ENCODE assay signal across 20 cellular contexts in the genomic region with DNA sequence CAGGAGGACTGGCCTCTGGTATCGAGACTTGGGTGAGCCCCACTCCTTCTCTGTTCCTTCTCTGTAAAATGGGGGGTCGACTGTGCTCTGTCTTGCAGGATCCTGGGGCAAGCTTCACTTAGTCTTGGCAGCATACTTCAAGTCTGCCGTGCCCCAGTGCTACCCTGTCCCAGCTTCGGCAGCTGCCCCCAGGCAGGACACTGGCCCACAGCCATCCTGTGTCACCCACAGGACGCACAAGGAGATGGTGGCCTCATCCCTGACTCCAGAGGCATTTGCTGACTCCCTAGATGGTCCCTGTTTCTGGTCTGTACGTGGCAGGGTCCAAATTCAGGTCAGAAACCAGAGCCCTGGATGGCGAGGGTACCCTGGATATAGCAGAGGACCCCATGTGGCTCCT. TPM values are rescaled to one million over a fixed set of nuclear protein-coding genes. Genes with fewer than 3 reads are reported as not detected.
A peak's percentile ranks its signal among the peaks of the same experiment; 100 is the strongest.
DNase-seq lines count a peak whose midpoint lies in the region; ATAC-seq and TF ChIP-seq lines count a peak whose summit lies in the region.
"Had no signal": no experiment of that assay in that cellular context is flagged by ENCODE, and none has a peak within 500 bp of the region (broad histone marks: within the 10 kb centered on the region; RNA-seq: fewer than 3 reads in every experiment).

No MANE protein-coding gene starts in this region.

- H3K23ac ChIP-seq in mesendoderm (ENCODE audit: low read length) = no peak overlapping the region

- H3K4me3 ChIP-seq in heart right ventricle (no peak overlapping the region), WERI-Rb-1 (ENCODE audit: low read depth, low read length) (no peak overlapping the region), mesendoderm (ENCODE audit: low read length) (no peak overlapping the region), uterus (no peak overlapping the region), gastrocnemius medialis (no peak overlapping the region)
- H3K4me3 ChIP-seq: BLaER1 treated with 17β-estradiol and CSF1 and Interleukin-3, amounts not matched to agents 10 nM and 100 nM; esophagus squamous epithelium had no signal

- H4K8ac ChIP-seq in mesendoderm (ENCODE audit: low read depth, low read length) = no peak overlapping the region

- H2BK15ac ChIP-seq in mesendoderm (replicated peaks; ENCODE audit: low read depth) = no peak overlapping the region

- TF ChIP-seq POLR2A in uterus (IDR thresholded peaks at IDR 0.05) (no peak), gastrocnemius medialis (IDR thresholded peaks at IDR 0.05) (no peak)

- H3K4me1 ChIP-seq in heart right ventricle (peaks cover 0 to 36% (median 15%) of the 10 kb centered on the region in 9 donors), mesendoderm (ENCODE audit: control insufficient read depth, low read depth, low read length) (peaks cover 2% of the 10 kb centered on the region), uterus (peaks cover 0 to 6% of the 10 kb centered on the region in 2 donors), gastrocnemius medialis (no peaks in the 10 kb centered on the region)

- H2BK120ac ChIP-seq in mesendoderm (ENCODE audit: low read depth, low read length) = no peak overlapping the region

- H3K9me3 ChIP-seq in heart right ventricle (no peaks in the 10 kb centered on the region), WERI-Rb-1 (ENCODE audit: severe bottlenecking) (no peaks in the 10 kb centered on the region), uterus (no peaks in the 10 kb centered on the region), gastrocnemius medialis (no peaks in the 10 kb centered on the region)
- H3K9me3 ChIP-seq: esophagus squamous epithelium had no signal

- H2AK5ac ChIP-seq in mesendoderm (ENCODE audit: low read length) = no peak overlapping the region

- peak overlapping the region in 9 of 10 donors; percentile 29 to 84 (median 79) for H3K27ac ChIP-seq in heart right ventricle
- H3K27ac ChIP-seq in WERI-Rb-1 = peak overlapping the region; percentile 97
- no peak overlapping the region for H3K27ac ChIP-seq in mesendoderm (ENCODE audit: low read depth, low read length)
- H3K27ac ChIP-seq in uterus = peak overlapping the region; percentile 67 to 82
- H3K27ac ChIP-seq in gastrocnemius medialis = no peak overlapping the region
- H3K27ac ChIP-seq: BLaER1 treated with 17β-estradiol and CSF1 and Interleukin-3, amounts not matched to agents 10 nM and 100 nM had no signal

- no peak overlapping the region for H4K5ac ChIP-seq in mesendoderm (ENCODE audit: low read length)

- no peak overlapping the region for H3K4ac ChIP-seq in mesendoderm (ENCODE audit: low read depth, low read length)

- no peak for TF ChIP-seq CTCF in heart right ventricle (IDR thresholded peaks at IDR 0.05)
- no peak for TF ChIP-seq CTCF in WERI-Rb-1 (IDR thresholded peaks at IDR 0.05; ENCODE audit: low read depth, low read length)
- no peak for TF ChIP-seq CTCF in uterus (IDR thresholded peaks at IDR 0.05)
- TF ChIP-seq CTCF in gastrocnemius medialis (IDR thresholded peaks at IDR 0.05 in 4 of 5, conservative IDR thresholded peaks at IDR 0.05 in 1 of 5) = no peak

- intact Hi-C loops in heart right ventricle (cut with DNase I) (loop anchor here in 2 of 10 donors (2.0 to 10.0 kb wide), 3 partner anchors 17 to 533 kb away; a partner anchor contains a TSS), Right ventricle myocardium inferior (cut with DNase I) (no loop called here), uterus (cut with DNase I; ENCODE audit: low total_unique reads) (no loop called here), gastrocnemius medialis (cut with DNase I; ENCODE audit: low total_unique reads) (no loop called here)

- no peak overlapping the region for H3K9ac ChIP-seq in mesendoderm (ENCODE audit: low read length)
- H3K9ac ChIP-seq: BLaER1 treated with 17β-estradiol and CSF1 and Interleukin-3, amounts not matched to agents 10 nM and 100 nM had no signal

- no peak overlapping the region for H3K18ac ChIP-seq in mesendoderm (ENCODE audit: low read length)

- peaks cover 0 to 15% (median 0%) of the 10 kb centered on the region in 7 donors for H3K27me3 ChIP-seq in heart right ventricle
- peaks cover 24% of the 10 kb centered on the region for H3K27me3 ChIP-seq in WERI-Rb-1 (ENCODE audit: insufficient read depth, low read depth, severe bottlenecking)
- H3K27me3 ChIP-seq in mesendoderm (ENCODE audit: insufficient read depth, low read length, poor library complexity) = no peaks in the 10 kb centered on the region
- H3K27me3 ChIP-seq in uterus = no peaks in the 10 kb centered on the region
- no peaks in the 10 kb centered on the region for H3K27me3 ChIP-seq in gastrocnemius medialis
- H3K27me3 ChIP-seq: esophagus squamous epithelium had no signal

- peak overlapping the region; percentile 49 for H3K56ac ChIP-seq in mesendoderm (ENCODE audit: low read length)

- H3K36me3 ChIP-seq in heart right ventricle (no peaks in the 10 kb centered on the region), WERI-Rb-1 (no peaks in the 10 kb centered on the region), mesendoderm (ENCODE audit: control insufficient read depth, insufficient read depth, low read length) (no peaks in the 10 kb centered on the region), uterus (no peaks in the 10 kb centered on the region), gastrocnemius medialis (no peaks in the 10 kb centered on the region)
- H3K36me3 ChIP-seq: BLaER1 treated with 17β-estradiol and CSF1 and Interleukin-3, amounts not matched to agents 10 nM and 100 nM; esophagus squamous epithelium had no signal

- no peak for ATAC-seq in heart right ventricle
- no peak for ATAC-seq in Right ventricle myocardium inferior
- no peak for ATAC-seq in gastrocnemius medialis
- ATAC-seq: activated T-helper 17 cell treated with anti-CD3 and anti-CD28 coated beads, Interleukin-2, amount 50 U/mL, for 72 hours had no signal

- WGBS in heart right ventricle, 2 donors = 70 to 73% methylated on average over 6 to 7 of the region's 7 CpGs
- WGBS in mesendoderm (ENCODE audit: extremely low coverage, insufficient coverage, low lambda C conversion rate) = no CpG with 5 or more reads among the region's 7 CpGs

- in situ Hi-C loops in gastrocnemius medialis (cut with MboI; ENCODE audit: low sequenced_read_pairs in 4 of 4) = no loop called here

- no peak overlapping the region for H3K4me2 ChIP-seq in mesendoderm (ENCODE audit: low read length)

- DNase-seq in heart right ventricle (no peak), Right ventricle myocardium inferior (ENCODE audit: missing footprints) (no peak), WERI-Rb-1 (no peak), mesendoderm (no peak), uterus (no peak), DMS79 (lab: John Stamatoyannopoulos, UW) (no peak), iPS-NIHi7 (ENCODE audit: extremely low spot score) (no peak), gastrocnemius medialis (no peak)
- DNase-seq: effector CD4-positive, alpha-beta T cell; esophagus squamous epithelium; GOT3; NCI-H1417 treated with DMSO at 0.1 percent for 48 hours; stimulated activated CD4-positive, alpha-beta T cell treated with anti-CD3 and anti-CD28 coated beads, Interleukin-1b, Interleukin-23, amount 100 ng/mL, for 48 hours; T-helper 9 cell had no signal

- no peaks in the 10 kb centered on the region for H3K79me2 ChIP-seq in mesendoderm (ENCODE audit: control insufficient read depth, insufficient read depth, low read length)

- no peaks in the 10 kb centered on the region for H3K79me1 ChIP-seq in mesendoderm (ENCODE audit: low read length)

- no peak overlapping the region for H2BK5ac ChIP-seq in mesendoderm (ENCODE audit: low read length)

RNA-seq across cellular contexts. Expression of a gene that starts 7.1 kb away (rescaled TPM):
- total RNA-seq in heart right ventricle = 10 to 100 TPM; 12.7 to 25.7 (median 18.2) TPM
- 10 to 100 TPM; 24.3 to 45.3 TPM for polyA plus RNA-seq in heart right ventricle
- 18.5 TPM for total RNA-seq in Right ventricle myocardium inferior
- 24.2 TPM for polyA plus RNA-seq in mesendoderm (2013, experiment 1 of 2)
- polyA plus RNA-seq in mesendoderm (2013, experiment 2 of 2) = 23.9 TPM
- total RNA-seq in uterus = 10 to 100 TPM in 3 of 4 donors, 1 to 10 TPM in 1; 5.1 to 34.4 (median 27.1) TPM
- 10 to 100 TPM; 10.6 to 19.8 (median 13.2) TPM for total RNA-seq in gastrocnemius medialis

RNA-seq across cellular contexts. Expression of a gene that starts 17.3 kb away (rescaled TPM):
- total RNA-seq in heart right ventricle (100 to 1,000 TPM in 1 of 10 donors, 10 to 100 TPM in 9; 38.7 to 202 (median 62.4) TPM), Right ventricle myocardium inferior (42.2 TPM), uterus (10 to 100 TPM; 36.8 to 91.5 (median 50.0) TPM), gastrocnemius medialis (10 to 100 TPM in 2 of 4 donors, 1 to 10 TPM in 2; 1.1 to 50.7 (median 9.8) TPM)
- polyA plus RNA-seq in heart right ventricle = 100 to 1,000 TPM; 101 to 116 TPM
- 1.1 TPM for polyA plus RNA-seq in mesendoderm (2013, experiment 1 of 2)
- 1.1 TPM for polyA plus RNA-seq in mesendoderm (2013, experiment 2 of 2)
- total RNA-seq: A172; activated T-helper 17 cell treated with anti-CD3 and anti-CD28 coated beads, Interleukin-2, amount 50 U/mL, for 72 hours; mononuclear cell had no signal

RNA-seq across cellular contexts. Expression of a gene that starts 31.6 kb away (rescaled TPM):
- under 1 TPM in 6 of 10 donors, not detected in 4; 0.20 to 0.33 (median 0.26) TPM for total RNA-seq in heart right ventricle
- under 1 TPM; 0.36 to 0.44 TPM for polyA plus RNA-seq in heart right ventricle
- total RNA-seq in Right ventricle myocardium inferior = not detected
- polyA plus RNA-seq in mesendoderm (2013, experiment 1 of 2) = 0.32 TPM
- 0.35 TPM for polyA plus RNA-seq in mesendoderm (2013, experiment 2 of 2)
- 1 to 10 TPM in 3 of 4 donors, not detected in 1; 1.4 to 3.2 (median 2.9) TPM for total RNA-seq in uterus
- total RNA-seq in gastrocnemius medialis = under 1 TPM in 1 of 4 donors, not detected in 3; 0.18 TPM

RNA-seq across cellular contexts. Expression of a gene that starts 40.0 kb away (rescaled TPM):
- total RNA-seq in heart right ventricle (not detected), Right ventricle myocardium inferior (not detected), uterus (1 to 10 TPM in 1 of 4 donors, under 1 TPM in 1, not detected in 2; 0.09 to 3.5 TPM), gastrocnemius medialis (not detected)
- not detected for polyA plus RNA-seq in heart right ventricle
- polyA plus RNA-seq in mesendoderm (2013, experiment 1 of 2) = 0.01 TPM
- polyA plus RNA-seq in mesendoderm (2013, experiment 2 of 2) = not detected
- total RNA-seq: A172; activated T-helper 17 cell treated with anti-CD3 and anti-CD28 coated beads, Interleukin-2, amount 50 U/mL, for 72 hours; esophagus squamous epithelium; glomerular endothelial cell; MCF 10A; mononuclear cell had no signal

Comparison
In these comparisons a context has a peak if more than half of its experiments do, and no peak if none do; other contexts are left out.
1. H3K27ac ChIP-seq: peak in heart right ventricle (9 of 10), WERI-Rb-1 (single experiment) and uterus (2 of 2); none in mesendoderm (single experiment) and gastrocnemius medialis (0 of 4).